10 cellular contexts compared by ENCODE assay signal in genomic region chr7:95886501-95887090, GRCh38.
A peak's percentile ranks its signal among the peaks of the same experiment; 100 is the strongest.
DNase-seq lines count a peak whose midpoint lies in the region; ATAC-seq and TF ChIP-seq lines count a peak whose summit lies in the region.
"Had no signal": no experiment of that assay in that cellular context is flagged by ENCODE, and none has a peak within 500 bp of the region (broad histone marks: within the 10 kb centered on the region; RNA-seq: fewer than 3 reads in every experiment).

No MANE protein-coding gene starts in this region.

- intact Hi-C loops in left lung (cut with DNase I), result no loop called here

- no peak overlapping the region for H3K4me3 ChIP-seq in left lung

- TF ChIP-seq CTCF in VCaP (conservative IDR thresholded peaks at IDR 0.05), result no peak
- no peak for TF ChIP-seq CTCF in left lung (IDR thresholded peaks at IDR 0.05)
- TF ChIP-seq CTCF in GM20000 (IDR thresholded peaks at IDR 0.05; ENCODE audit: extremely low read depth, missing control alignments), result no peak

- no peaks in the 10 kb centered on the region for H3K36me3 ChIP-seq in left lung

- ATAC-seq in left lung (peak; percentile 39), HG03439 (IDR thresholded peaks at IDR 0.05; ENCODE audit: unreplicated experiment) (no peak), HG02642 (IDR thresholded peaks at IDR 0.05; ENCODE audit: poor library complexity, unreplicated experiment) (no peak)

- DNase-seq in Daoy (ENCODE audit: low read depth) (peak; percentile 36), NCI-H1417 (lab: John Stamatoyannopoulos, UW) (peak in 2 of 3 experiments; percentile 54 to 89), left lung (no peak), LoVo (ENCODE audit: low spot score) (no peak), GM20000 (ENCODE audit: low spot score) (no peak)
- DNase-seq: activated CD4-positive, alpha-beta T cell treated with anti-CD3 and anti-CD28 coated beads, Interleukin-2, amount 50 U/mL, for 48 hours; NCI-H524 treated with DMSO at 0.1 percent for 48 hours had no signal

- no peaks in the 10 kb centered on the region for H3K27me3 ChIP-seq in left lung

- H3K27ac ChIP-seq in VCaP (peak overlapping the region; percentile 4; the same call in 1 of the 2 replicates), left lung (no peak overlapping the region)

- H3K9me3 ChIP-seq in left lung, result no peaks in the 10 kb centered on the region

- H3K4me1 ChIP-seq in left lung, result no peaks in the 10 kb centered on the region

Comparison
In these comparisons a context has a peak if more than half of its experiments do, and no peak if none do; other contexts are left out.
1. DNase-seq: peak in Daoy (single experiment) and NCI-H1417 (2 of 3); none in left lung (0 of 2), LoVo (single experiment) and GM20000 (single experiment).